19 cellular contexts compared by ENCODE assay signal in genomic region chr10:673492-673891, GRCh38.
"Had no signal": no experiment of that assay in that cellular context is flagged by ENCODE, and none has a peak within 500 bp of the region (broad histone marks: within the 10 kb centered on the region; RNA-seq: fewer than 3 reads in every experiment).

No MANE protein-coding gene starts in this region.

- H3K36me3 Mint-ChIP-seq: natural killer cell treated with Interleukin-12 subunit alpha and Interleukin-12 subunit beta and Interleukin-15 and Interleukin-18, amount 100 ng/mL, for 72 hours had no signal

- H3K27me3 ChIP-seq: heart right ventricle, stomach had no signal

- H3K9me3 Mint-ChIP-seq: natural killer cell treated with Interleukin-12 subunit alpha and Interleukin-12 subunit beta and Interleukin-15 and Interleukin-18, amount 100 ng/mL, for 72 hours had no signal

- ATAC-seq: left colon; mucosa of descending colon; natural killer cell treated with Interleukin-12 subunit alpha and Interleukin-12 subunit beta and Interleukin-15 and Interleukin-18, amount 100 ng/mL, for 72 hours; sciatic nerve had no signal

- H3K27ac Mint-ChIP-seq: natural killer cell treated with Interleukin-12 subunit alpha and Interleukin-12 subunit beta and Interleukin-15 and Interleukin-18, amount 100 ng/mL, for 72 hours had no signal

- H3K4me1 ChIP-seq: parathyroid adenoma, prostate gland had no signal

- H3K27ac ChIP-seq: coronary artery, parathyroid adenoma, prostate gland, skin epidermis, stomach, thoracic aorta had no signal

- H2AFZ ChIP-seq: parathyroid adenoma had no signal

- H3K4me3 Mint-ChIP-seq: natural killer cell treated with Interleukin-12 subunit alpha and Interleukin-12 subunit beta and Interleukin-15 and Interleukin-18, amount 100 ng/mL, for 72 hours had no signal

- H3K9me3 ChIP-seq: mucosa of descending colon, prostate gland, stomach, thoracic aorta had no signal

- H3K9ac ChIP-seq: parathyroid adenoma had no signal

- H3K36me3 ChIP-seq: heart right ventricle, prostate gland, stomach, thoracic aorta had no signal

- DNase-seq: central memory CD4-positive, alpha-beta T cell; effector CD4-positive, alpha-beta T cell; heart right ventricle; hypothalamus; left colon; occipital lobe; stimulated activated CD4-positive, alpha-beta T cell treated with anti-CD3 and anti-CD28 coated beads, Interleukin-12 subunit alpha, Interleukin-12 subunit beta, amount 100 ng/mL, for 4 hours; stimulated activated naive CD4-positive, alpha-beta T cell; stomach; substantia nigra; trophoblast cell had no signal

- H3K4me3 ChIP-seq: coronary artery, heart right ventricle, mucosa of descending colon, prostate gland, skin epidermis, stomach, thoracic aorta had no signal
